Comparison of ENCODE assay signal across 2 cellular contexts in the genomic region with DNA sequence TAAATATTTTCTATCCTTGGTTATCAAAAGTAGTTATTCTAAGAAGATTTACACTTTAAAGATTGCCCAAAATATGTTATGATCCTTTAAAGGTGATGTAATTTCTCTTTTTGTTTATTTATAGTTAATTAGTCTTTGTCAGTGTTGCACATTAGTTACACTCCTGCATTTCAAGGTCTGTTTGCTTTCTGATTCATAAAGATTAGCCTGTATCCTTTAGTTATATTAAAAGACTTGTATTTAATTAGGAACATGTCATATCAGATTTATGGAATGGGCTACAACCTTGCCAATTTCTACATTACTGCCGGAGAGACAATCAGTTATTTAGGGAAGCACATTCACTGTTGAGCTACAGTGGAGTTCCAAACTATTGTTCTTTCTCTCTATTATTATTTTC.
TF ChIP-seq lines count a peak whose summit lies in the region.

No MANE protein-coding gene starts in this region.

TF ChIP-seq in HEK293T, 16 proteins besides CTCF, POLR2A, EP300 and RAD21:
- TF ChIP-seq, protein P1, sequence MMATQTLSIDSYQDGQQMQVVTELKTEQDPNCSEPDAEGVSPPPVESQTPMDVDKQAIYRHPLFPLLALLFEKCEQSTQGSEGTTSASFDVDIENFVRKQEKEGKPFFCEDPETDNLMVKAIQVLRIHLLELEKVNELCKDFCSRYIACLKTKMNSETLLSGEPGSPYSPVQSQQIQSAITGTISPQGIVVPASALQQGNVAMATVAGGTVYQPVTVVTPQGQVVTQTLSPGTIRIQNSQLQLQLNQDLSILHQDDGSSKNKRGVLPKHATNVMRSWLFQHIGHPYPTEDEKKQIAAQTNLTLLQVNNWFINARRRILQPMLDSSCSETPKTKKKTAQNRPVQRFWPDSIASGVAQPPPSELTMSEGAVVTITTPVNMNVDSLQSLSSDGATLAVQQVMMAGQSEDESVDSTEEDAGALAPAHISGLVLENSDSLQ (IDR thresholded peaks at IDR 0.05), result peak; percentile 18; the same call in 1 of the 2 replicates
- no peak for TF ChIP-seq SP1 (IDR thresholded peaks at IDR 0.05)

TF ChIP-seq in endothelial cell of umbilical vein, 7 proteins besides CTCF, POLR2A, EP300 and RAD21:
- no peak for TF ChIP-seq FOS (IDR thresholded peaks at IDR 0.05; ENCODE audit: borderline replicate concordance, insufficient read depth, low read length)
- TF ChIP-seq POLR2AphosphoS5 (IDR thresholded peaks at IDR 0.05; ENCODE audit: insufficient read depth, low read depth, low read length), result no peak
- no peak for TF ChIP-seq EZH2 (IDR thresholded peaks at IDR 0.05; ENCODE audit: borderline replicate concordance, low read depth, low read length, severe bottlenecking)
- no peak for TF ChIP-seq MAX (IDR thresholded peaks at IDR 0.05; ENCODE audit: insufficient read depth, insufficient read length)
- no peak for TF ChIP-seq JUN (IDR thresholded peaks at IDR 0.05; ENCODE audit: borderline replicate concordance, insufficient read depth, insufficient read length, low read depth)
- no peak for TF ChIP-seq MYC (IDR thresholded peaks at IDR 0.05; ENCODE audit: low read depth, low read length)
- no peak for TF ChIP-seq GATA2 (IDR thresholded peaks at IDR 0.05; ENCODE audit: insufficient read depth, insufficient read length, low read depth, low read length)
